Comparison of ENCODE assay signal across 1 cellular context in the genomic region with DNA sequence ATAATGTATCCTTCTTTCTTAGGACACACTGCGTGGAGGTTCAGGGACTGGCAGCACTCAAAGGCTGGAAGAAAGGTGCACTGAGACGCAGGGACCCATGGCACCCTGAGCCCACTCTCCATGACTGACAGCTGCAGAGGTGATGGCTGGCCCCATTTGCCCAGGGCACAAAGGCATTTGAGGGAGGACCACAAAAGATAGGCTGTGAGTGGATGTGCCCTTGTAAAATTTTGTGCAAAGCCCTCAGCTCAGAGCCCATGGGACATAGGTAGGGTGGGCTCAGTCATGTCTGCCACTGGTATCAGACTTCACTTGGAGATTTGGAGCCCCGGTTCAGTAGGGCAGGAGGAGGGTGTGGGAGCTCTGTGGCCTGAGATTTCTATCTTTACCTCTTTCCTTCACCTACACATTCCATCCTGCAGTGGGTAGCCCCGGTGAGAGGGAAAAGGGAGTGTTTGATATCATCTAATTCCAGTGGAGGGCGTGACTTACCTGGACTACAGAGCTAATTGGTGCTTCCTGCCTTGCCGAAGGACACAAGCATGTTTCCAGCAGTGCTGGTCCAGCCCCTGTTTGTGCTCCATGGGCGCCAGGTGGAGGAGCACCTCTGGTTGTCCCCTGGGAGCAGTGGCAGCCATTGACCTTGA.
TF ChIP-seq lines count a peak whose summit lies in the region.

No MANE protein-coding gene starts in this region.

TF ChIP-seq in GM23338, 12 proteins besides CTCF, POLR2A, EP300 and RAD21 (continued from another document):
- TF ChIP-seq, protein P1, sequence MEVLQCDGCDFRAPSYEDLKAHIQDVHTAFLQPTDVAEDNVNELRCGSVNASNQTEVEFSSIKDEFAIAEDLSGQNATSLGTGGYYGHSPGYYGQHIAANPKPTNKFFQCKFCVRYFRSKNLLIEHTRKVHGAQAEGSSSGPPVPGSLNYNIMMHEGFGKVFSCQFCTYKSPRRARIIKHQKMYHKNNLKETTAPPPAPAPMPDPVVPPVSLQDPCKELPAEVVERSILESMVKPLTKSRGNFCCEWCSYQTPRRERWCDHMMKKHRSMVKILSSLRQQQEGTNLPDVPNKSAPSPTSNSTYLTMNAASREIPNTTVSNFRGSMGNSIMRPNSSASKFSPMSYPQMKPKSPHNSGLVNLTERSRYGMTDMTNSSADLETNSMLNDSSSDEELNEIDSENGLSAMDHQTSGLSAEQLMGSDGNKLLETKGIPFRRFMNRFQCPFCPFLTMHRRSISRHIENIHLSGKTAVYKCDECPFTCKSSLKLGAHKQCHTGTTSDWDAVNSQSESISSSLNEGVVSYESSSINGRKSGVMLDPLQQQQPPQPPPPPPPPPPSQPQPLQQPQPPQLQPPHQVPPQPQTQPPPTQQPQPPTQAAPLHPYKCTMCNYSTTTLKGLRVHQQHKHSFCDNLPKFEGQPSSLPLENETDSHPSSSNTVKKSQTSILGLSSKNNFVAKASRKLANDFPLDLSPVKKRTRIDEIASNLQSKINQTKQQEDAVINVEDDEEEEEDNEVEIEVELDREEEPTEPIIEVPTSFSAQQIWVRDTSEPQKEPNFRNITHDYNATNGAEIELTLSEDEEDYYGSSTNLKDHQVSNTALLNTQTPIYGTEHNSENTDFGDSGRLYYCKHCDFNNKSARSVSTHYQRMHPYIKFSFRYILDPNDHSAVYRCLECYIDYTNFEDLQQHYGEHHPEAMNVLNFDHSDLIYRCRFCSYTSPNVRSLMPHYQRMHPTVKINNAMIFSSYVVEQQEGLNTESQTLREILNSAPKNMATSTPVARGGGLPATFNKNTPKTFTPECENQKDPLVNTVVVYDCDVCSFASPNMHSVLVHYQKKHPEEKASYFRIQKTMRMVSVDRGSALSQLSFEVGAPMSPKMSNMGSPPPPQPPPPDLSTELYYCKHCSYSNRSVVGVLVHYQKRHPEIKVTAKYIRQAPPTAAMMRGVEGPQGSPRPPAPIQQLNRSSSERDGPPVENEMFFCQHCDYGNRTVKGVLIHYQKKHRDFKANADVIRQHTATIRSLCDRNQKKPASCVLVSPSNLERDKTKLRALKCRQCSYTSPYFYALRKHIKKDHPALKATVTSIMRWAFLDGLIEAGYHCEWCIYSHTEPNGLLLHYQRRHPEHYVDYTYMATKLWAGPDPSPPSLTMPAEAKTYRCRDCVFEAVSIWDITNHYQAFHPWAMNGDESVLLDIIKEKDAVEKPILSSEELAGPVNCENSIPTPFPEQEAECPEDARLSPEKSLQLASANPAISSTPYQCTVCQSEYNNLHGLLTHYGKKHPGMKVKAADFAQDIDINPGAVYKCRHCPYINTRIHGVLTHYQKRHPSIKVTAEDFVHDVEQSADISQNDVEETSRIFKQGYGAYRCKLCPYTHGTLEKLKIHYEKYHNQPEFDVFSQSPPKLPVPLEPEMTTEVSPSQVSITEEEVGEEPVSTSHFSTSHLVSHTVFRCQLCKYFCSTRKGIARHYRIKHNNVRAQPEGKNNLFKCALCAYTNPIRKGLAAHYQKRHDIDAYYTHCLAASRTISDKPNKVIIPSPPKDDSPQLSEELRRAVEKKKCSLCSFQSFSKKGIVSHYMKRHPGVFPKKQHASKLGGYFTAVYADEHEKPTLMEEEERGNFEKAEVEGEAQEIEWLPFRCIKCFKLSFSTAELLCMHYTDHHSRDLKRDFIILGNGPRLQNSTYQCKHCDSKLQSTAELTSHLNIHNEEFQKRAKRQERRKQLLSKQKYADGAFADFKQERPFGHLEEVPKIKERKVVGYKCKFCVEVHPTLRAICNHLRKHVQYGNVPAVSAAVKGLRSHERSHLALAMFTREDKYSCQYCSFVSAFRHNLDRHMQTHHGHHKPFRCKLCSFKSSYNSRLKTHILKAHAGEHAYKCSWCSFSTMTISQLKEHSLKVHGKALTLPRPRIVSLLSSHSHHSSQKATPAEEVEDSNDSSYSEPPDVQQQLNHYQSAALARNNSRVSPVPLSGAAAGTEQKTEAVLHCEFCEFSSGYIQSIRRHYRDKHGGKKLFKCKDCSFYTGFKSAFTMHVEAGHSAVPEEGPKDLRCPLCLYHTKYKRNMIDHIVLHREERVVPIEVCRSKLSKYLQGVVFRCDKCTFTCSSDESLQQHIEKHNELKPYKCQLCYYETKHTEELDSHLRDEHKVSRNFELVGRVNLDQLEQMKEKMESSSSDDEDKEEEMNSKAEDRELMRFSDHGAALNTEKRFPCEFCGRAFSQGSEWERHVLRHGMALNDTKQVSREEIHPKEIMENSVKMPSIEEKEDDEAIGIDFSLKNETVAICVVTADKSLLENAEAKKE (CRISPR knock-in tag; IDR thresholded peaks at IDR 0.05): no peak
- no peak for TF ChIP-seq ZNF331 (CRISPR knock-in tag; IDR thresholded peaks at IDR 0.05; ENCODE audit: low read depth)
- TF ChIP-seq EZH2 (IDR thresholded peaks at IDR 0.05; ENCODE audit: low read depth, unreplicated experiment): no peak
- no peak for TF ChIP-seq POLR2AphosphoS5 (IDR thresholded peaks at IDR 0.05; ENCODE audit: low read depth)
- no peak for TF ChIP-seq NANOG (IDR thresholded peaks at IDR 0.05; ENCODE audit: borderline replicate concordance)
- TF ChIP-seq, protein P2, sequence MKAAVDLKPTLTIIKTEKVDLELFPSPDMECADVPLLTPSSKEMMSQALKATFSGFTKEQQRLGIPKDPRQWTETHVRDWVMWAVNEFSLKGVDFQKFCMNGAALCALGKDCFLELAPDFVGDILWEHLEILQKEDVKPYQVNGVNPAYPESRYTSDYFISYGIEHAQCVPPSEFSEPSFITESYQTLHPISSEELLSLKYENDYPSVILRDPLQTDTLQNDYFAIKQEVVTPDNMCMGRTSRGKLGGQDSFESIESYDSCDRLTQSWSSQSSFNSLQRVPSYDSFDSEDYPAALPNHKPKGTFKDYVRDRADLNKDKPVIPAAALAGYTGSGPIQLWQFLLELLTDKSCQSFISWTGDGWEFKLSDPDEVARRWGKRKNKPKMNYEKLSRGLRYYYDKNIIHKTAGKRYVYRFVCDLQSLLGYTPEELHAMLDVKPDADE (IDR thresholded peaks at IDR 0.05): no peak
- TF ChIP-seq, protein P3, sequence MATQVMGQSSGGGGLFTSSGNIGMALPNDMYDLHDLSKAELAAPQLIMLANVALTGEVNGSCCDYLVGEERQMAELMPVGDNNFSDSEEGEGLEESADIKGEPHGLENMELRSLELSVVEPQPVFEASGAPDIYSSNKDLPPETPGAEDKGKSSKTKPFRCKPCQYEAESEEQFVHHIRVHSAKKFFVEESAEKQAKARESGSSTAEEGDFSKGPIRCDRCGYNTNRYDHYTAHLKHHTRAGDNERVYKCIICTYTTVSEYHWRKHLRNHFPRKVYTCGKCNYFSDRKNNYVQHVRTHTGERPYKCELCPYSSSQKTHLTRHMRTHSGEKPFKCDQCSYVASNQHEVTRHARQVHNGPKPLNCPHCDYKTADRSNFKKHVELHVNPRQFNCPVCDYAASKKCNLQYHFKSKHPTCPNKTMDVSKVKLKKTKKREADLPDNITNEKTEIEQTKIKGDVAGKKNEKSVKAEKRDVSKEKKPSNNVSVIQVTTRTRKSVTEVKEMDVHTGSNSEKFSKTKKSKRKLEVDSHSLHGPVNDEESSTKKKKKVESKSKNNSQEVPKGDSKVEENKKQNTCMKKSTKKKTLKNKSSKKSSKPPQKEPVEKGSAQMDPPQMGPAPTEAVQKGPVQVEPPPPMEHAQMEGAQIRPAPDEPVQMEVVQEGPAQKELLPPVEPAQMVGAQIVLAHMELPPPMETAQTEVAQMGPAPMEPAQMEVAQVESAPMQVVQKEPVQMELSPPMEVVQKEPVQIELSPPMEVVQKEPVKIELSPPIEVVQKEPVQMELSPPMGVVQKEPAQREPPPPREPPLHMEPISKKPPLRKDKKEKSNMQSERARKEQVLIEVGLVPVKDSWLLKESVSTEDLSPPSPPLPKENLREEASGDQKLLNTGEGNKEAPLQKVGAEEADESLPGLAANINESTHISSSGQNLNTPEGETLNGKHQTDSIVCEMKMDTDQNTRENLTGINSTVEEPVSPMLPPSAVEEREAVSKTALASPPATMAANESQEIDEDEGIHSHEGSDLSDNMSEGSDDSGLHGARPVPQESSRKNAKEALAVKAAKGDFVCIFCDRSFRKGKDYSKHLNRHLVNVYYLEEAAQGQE (IDR thresholded peaks at IDR 0.05; ENCODE audit: unreplicated experiment): no peak
- no peak for TF ChIP-seq STAT1 (IDR thresholded peaks at IDR 0.05; ENCODE audit: unreplicated experiment)
- no peak for TF ChIP-seq ZNF114 (CRISPR knock-in tag; IDR thresholded peaks at IDR 0.05)
- TF ChIP-seq EZH2phosphoT487 (IDR thresholded peaks at IDR 0.05; ENCODE audit: unreplicated experiment): no peak
TF ChIP-seq in GM23338: peak in this region for 0.
